ENCODE assay signal across 8 cellular contexts in genomic region chr3:186971106-186971505, GRCh38. TPM values are rescaled to one million over a fixed set of nuclear protein-coding genes. Genes with fewer than 3 reads are reported as not detected.
DNase-seq lines count a peak whose midpoint lies in the region; ATAC-seq and TF ChIP-seq lines count a peak whose summit lies in the region.
"Not testable (repeated sequence)": the region's sequence is repeated elsewhere in the genome, so short reads cannot be mapped to it uniquely, and the experiment has no call there.

No MANE protein-coding gene starts in this region.

- POLR2A ChIA-PET in activated CD4-positive, alpha-beta memory T cell treated with anti-CD3 and anti-CD28 coated beads, Interleukin-2, amount 10 ng/mL, durations not matched to agents 7 days and 5 days (lab: Charles Lee): not testable (repeated sequence)

- H3K27ac ChIP-seq in C4-2B (peak overlapping the region; percentile 84), esophagus muscularis mucosa (replicated peaks in 1 of 4) (peak overlapping the region; percentile 41 to 57 (median 51)), layer of hippocampus (ENCODE audit: low read depth, low read length) (peak overlapping the region; percentile 66), upper lobe of left lung (peak overlapping the region; percentile 43 to 76 (median 74))

- not testable (repeated sequence) for H3K27me3 Mint-ChIP-seq in activated CD4-positive, alpha-beta memory T cell treated with anti-CD3 and anti-CD28 coated beads, Interleukin-2, amount 10 ng/mL, durations not matched to agents 7 days and 5 days; brain; natural killer cell treated with Interleukin-12 subunit alpha and Interleukin-12 subunit beta and Interleukin-15 and Interleukin-18, amount 100 ng/mL, for 72 hours; stimulated activated memory B cell treated with anti-CD40 and anti-IgM and Interleukin-4, amounts not matched to agents 10 μg/mL and 1 μg/mL and 100 μg/mL, for 72 hours

- H3K4me3 Mint-ChIP-seq in activated CD4-positive, alpha-beta memory T cell treated with anti-CD3 and anti-CD28 coated beads, Interleukin-2, amount 10 ng/mL, durations not matched to agents 7 days and 5 days; brain; natural killer cell treated with Interleukin-12 subunit alpha and Interleukin-12 subunit beta and Interleukin-15 and Interleukin-18, amount 100 ng/mL, for 72 hours; stimulated activated memory B cell treated with anti-CD40 and anti-IgM and Interleukin-4, amounts not matched to agents 10 μg/mL and 1 μg/mL and 100 μg/mL, for 72 hours: not testable (repeated sequence)

- not testable (repeated sequence) for TF ChIP-seq EP300 in esophagus muscularis mucosa (IDR thresholded peaks at IDR 0.05); upper lobe of left lung (IDR thresholded peaks at IDR 0.05)

- not testable (repeated sequence) for TF ChIP-seq CTCF in C4-2B (conservative IDR thresholded peaks at IDR 0.05); brain (conservative IDR thresholded peaks at IDR 0.05); esophagus muscularis mucosa (IDR thresholded peaks at IDR 0.05); upper lobe of left lung (IDR thresholded peaks at IDR 0.05)

- H3K9me3 Mint-ChIP-seq in activated CD4-positive, alpha-beta memory T cell treated with anti-CD3 and anti-CD28 coated beads, Interleukin-2, amount 10 ng/mL, durations not matched to agents 7 days and 5 days; brain; natural killer cell treated with Interleukin-12 subunit alpha and Interleukin-12 subunit beta and Interleukin-15 and Interleukin-18, amount 100 ng/mL, for 72 hours; stimulated activated memory B cell treated with anti-CD40 and anti-IgM and Interleukin-4, amounts not matched to agents 10 μg/mL and 1 μg/mL and 100 μg/mL, for 72 hours: not testable (repeated sequence)

- peaks cover 85% of the 10 kb centered on the region for H3K36me3 Mint-ChIP-seq in activated CD4-positive, alpha-beta memory T cell treated with anti-CD3 and anti-CD28 coated beads, Interleukin-2, amount 10 ng/mL, durations not matched to agents 7 days and 5 days (ENCODE audit: low read depth)
- H3K36me3 Mint-ChIP-seq in brain: peaks cover 55% of the 10 kb centered on the region
- peaks cover 20% of the 10 kb centered on the region for H3K36me3 Mint-ChIP-seq in natural killer cell treated with Interleukin-12 subunit alpha and Interleukin-12 subunit beta and Interleukin-15 and Interleukin-18, amount 100 ng/mL, for 72 hours
- peaks cover 76% of the 10 kb centered on the region for H3K36me3 Mint-ChIP-seq in stimulated activated memory B cell treated with anti-CD40 and anti-IgM and Interleukin-4, amounts not matched to agents 10 μg/mL and 1 μg/mL and 100 μg/mL, for 72 hours

- not testable (repeated sequence) for ATAC-seq in natural killer cell treated with Interleukin-12 subunit alpha and Interleukin-12 subunit beta and Interleukin-15 and Interleukin-18, amount 100 ng/mL, for 72 hours; stimulated activated memory B cell treated with anti-CD40 and anti-IgM and Interleukin-4, amounts not matched to agents 10 μg/mL and 1 μg/mL and 100 μg/mL, for 72 hours; upper lobe of left lung (ENCODE audit: low FRiP score in 2 of 2)

- H3K27me3 ChIP-seq in esophagus muscularis mucosa; layer of hippocampus (ENCODE audit: control insufficient read depth, insufficient read depth, low read length); upper lobe of left lung: not testable (repeated sequence)

- intact Hi-C loops in esophagus muscularis mucosa (cut with DNase I): not testable (repeated sequence)

- not testable (repeated sequence) for H3K4me3 ChIP-seq in esophagus muscularis mucosa, upper lobe of left lung

- H3K4me1 ChIP-seq in esophagus muscularis mucosa (peaks cover under 1 to 70% (median 31%) of the 10 kb centered on the region in 4 donors), upper lobe of left lung (peaks cover 3 to 27% (median 16%) of the 10 kb centered on the region in 4 donors)

- not testable (repeated sequence) for H3K36me3 ChIP-seq in esophagus muscularis mucosa
- H3K36me3 ChIP-seq in upper lobe of left lung: peaks cover 0 to 22% (median 10%) of the 10 kb centered on the region in 4 donors

- not testable (repeated sequence) for H3K9me3 ChIP-seq in esophagus muscularis mucosa, upper lobe of left lung

- CTCF ChIA-PET in activated CD4-positive, alpha-beta memory T cell treated with anti-CD3 and anti-CD28 coated beads, Interleukin-2, amount 10 ng/mL, durations not matched to agents 7 days and 5 days (lab: Charles Lee): interaction anchor here (0.7 to 3.2 kb wide), 3 partner anchors 122 to 356 kb away, joined by 3 to 10 read pairs (median 3); partner anchors contain the start of gene RPL39L

- WGBS in esophagus muscularis mucosa: 87% methylated on average over 9 of the region's 10 CpGs
- 90 to 97% methylated on average over 10 of the region's 10 CpGs for WGBS in upper lobe of left lung, 2 donors

- DNase-seq in activated CD4-positive, alpha-beta memory T cell treated with anti-CD3 and anti-CD28 coated beads, Interleukin-2, amount 10 ng/mL, durations not matched to agents 7 days and 5 days; esophagus muscularis mucosa (ENCODE audit: extremely low spot score); natural killer cell treated with Interleukin-12 subunit alpha and Interleukin-12 subunit beta and Interleukin-15 and Interleukin-18, amount 100 ng/mL, for 72 hours (ENCODE audit: low spot score); upper lobe of left lung: not testable (repeated sequence)

- not testable (repeated sequence) for TF ChIP-seq POLR2A in esophagus muscularis mucosa (IDR thresholded peaks at IDR 0.05; ENCODE audit: low read depth); upper lobe of left lung (IDR thresholded peaks at IDR 0.05)

- peaks cover 32% of the 10 kb centered on the region for H3K4me1 Mint-ChIP-seq in activated CD4-positive, alpha-beta memory T cell treated with anti-CD3 and anti-CD28 coated beads, Interleukin-2, amount 10 ng/mL, durations not matched to agents 7 days and 5 days
- H3K4me1 Mint-ChIP-seq in brain: peaks cover 16% of the 10 kb centered on the region
- H3K4me1 Mint-ChIP-seq in natural killer cell treated with Interleukin-12 subunit alpha and Interleukin-12 subunit beta and Interleukin-15 and Interleukin-18, amount 100 ng/mL, for 72 hours (ENCODE audit: low read depth in 2 of 2): peaks cover 42 to 49% of the 10 kb centered on the region in 2 donors
- peaks cover 54% of the 10 kb centered on the region for H3K4me1 Mint-ChIP-seq in stimulated activated memory B cell treated with anti-CD40 and anti-IgM and Interleukin-4, amounts not matched to agents 10 μg/mL and 1 μg/mL and 100 μg/mL, for 72 hours

- H3K27ac Mint-ChIP-seq in activated CD4-positive, alpha-beta memory T cell treated with anti-CD3 and anti-CD28 coated beads, Interleukin-2, amount 10 ng/mL, durations not matched to agents 7 days and 5 days: peak overlapping the region; percentile 35
- peak overlapping the region in 3 of 5 experiments; percentile 40 to 88 (median 87) for H3K27ac Mint-ChIP-seq in brain
- peak overlapping the region; percentile 36 to 79 for H3K27ac Mint-ChIP-seq in natural killer cell treated with Interleukin-12 subunit alpha and Interleukin-12 subunit beta and Interleukin-15 and Interleukin-18, amount 100 ng/mL, for 72 hours
- peak overlapping the region; percentile 71 for H3K27ac Mint-ChIP-seq in stimulated activated memory B cell treated with anti-CD40 and anti-IgM and Interleukin-4, amounts not matched to agents 10 μg/mL and 1 μg/mL and 100 μg/mL, for 72 hours

RNA-seq across cellular contexts. Expression of gene ST6GAL1, which starts 40.8 kb away (rescaled TPM):
- 100 to 1,000 TPM; 116 to 128 TPM for total RNA-seq in activated CD4-positive, alpha-beta memory T cell treated with anti-CD3 and anti-CD28 coated beads, Interleukin-2, amount 10 ng/mL, durations not matched to agents 7 days and 5 days
- 40.4 TPM for polyA plus RNA-seq in brain (ENCODE audit: insufficient read depth, low read depth, low replicate concordance)
- total RNA-seq in esophagus muscularis mucosa (10 to 100 TPM; 15.4 to 29.6 (median 24.4) TPM), upper lobe of left lung (100 to 1,000 TPM in 2 of 6 donors, 10 to 100 TPM in 4; 72.6 to 141 (median 93.3) TPM)
- 100 to 1,000 TPM; 179 to 304 TPM for total RNA-seq in natural killer cell treated with Interleukin-12 subunit alpha and Interleukin-12 subunit beta and Interleukin-15 and Interleukin-18, amount 100 ng/mL, for 72 hours

Comparison
In these comparisons a context has a peak if more than half of its experiments do, and no peak if none do; other contexts are left out.
1. H3K27ac Mint-ChIP-seq: peak in every context shown above with its lines; median percentile 87 in brain; 71 in stimulated activated memory B cell treated with anti-CD40 and anti-IgM and Interleukin-4, amounts not matched to agents 10 μg/mL and 1 μg/mL and 100 μg/mL, for 72 hours; 58 in natural killer cell treated with Interleukin-12 subunit alpha and Interleukin-12 subunit beta and Interleukin-15 and Interleukin-18, amount 100 ng/mL, for 72 hours; 35 in activated CD4-positive, alpha-beta memory T cell treated with anti-CD3 and anti-CD28 coated beads, Interleukin-2, amount 10 ng/mL, durations not matched to agents 7 days and 5 days.